34 cellular contexts compared by ENCODE assay signal in genomic region chr1:98737835-98738234, GRCh38.
"Had no signal": no experiment of that assay in that cellular context is flagged by ENCODE, and none has a peak within 500 bp of the region (broad histone marks: within the 10 kb centered on the region; RNA-seq: fewer than 3 reads in every experiment).

No MANE protein-coding gene starts in this region.

- FAIRE-seq: astrocyte, bronchial epithelial cell had no signal

- H3K36me3 ChIP-seq: adrenal gland, ascending aorta, brain microvascular endothelial cell, cardiac muscle cell had no signal

- H3K27me3 ChIP-seq: adrenal gland, ascending aorta, body of pancreas, brain microvascular endothelial cell, breast epithelium, cardiac muscle cell had no signal

- ATAC-seq: activated naive CD4-positive, alpha-beta T cell treated with anti-CD3 and anti-CD28 coated beads, Interleukin-2, amount 50 U/mL, for 72 hours; activated naive CD8-positive, alpha-beta T cell treated with anti-CD3 and anti-CD28 coated beads, Interleukin-2, amount 50 U/mL, for 24 hours; activated T-cell treated with anti-CD3 and anti-CD28 coated beads, Interleukin-2, amount 50 U/mL, for 4 hours; activated T-cell treated with anti-CD3 and anti-CD28 coated beads, Interleukin-2, amount 50 U/mL, for 72 hours; activated T-helper 17 cell treated with anti-CD3 and anti-CD28 coated beads, Interleukin-2, amount 50 U/mL, for 72 hours; body of pancreas had no signal

- DNase-seq: activated effector memory CD4-positive, alpha-beta T cell treated with anti-CD3 and anti-CD28 coated beads, Interleukin-2, amount 50 U/mL, for 16 hours; activated effector memory CD4-positive, alpha-beta T cell treated with Interleukin-2 at 50 U/mL for 16 hours; activated gamma-delta T cell; activated gamma-delta T cell treated with Interleukin-2 at 50 U/mL for 16 hours; activated naive CD4-positive, alpha-beta T cell; activated naive CD4-positive, alpha-beta T cell treated with anti-CD3 and anti-CD28 coated beads for 36 hours; activated naive CD4-positive, alpha-beta T cell treated with anti-CD3 and anti-CD28 coated beads, Interleukin-2, amount 10 ng/mL, durations not matched to agents 7 days and 5 days; activated naive CD4-positive, alpha-beta T cell treated with anti-CD3 and anti-CD28 coated beads, Interleukin-2, amount 50 U/mL, for 16 hours; activated naive CD4-positive, alpha-beta T cell treated with Interleukin-2 at 50 U/mL for 16 hours; activated naive CD8-positive, alpha-beta T cell treated with anti-CD3 and anti-CD28 coated beads for 36 hours; activated naive CD8-positive, alpha-beta T cell treated with anti-CD3 and anti-CD28 coated beads, Interleukin-2, amount 10 ng/mL, durations not matched to agents 7 days and 5 days; activated naive CD8-positive, alpha-beta T cell treated with anti-CD3 and anti-CD28 coated beads, Interleukin-2, amount 50 U/mL, for 24 hours; activated T-cell treated with anti-CD3 and anti-CD28 coated beads, Interleukin-2, amount 50 U/mL, for 1 hour; activated T-cell treated with anti-CD3 and anti-CD28 coated beads, Interleukin-2, amount 50 U/mL, for 24 hours; activated T-cell treated with anti-CD3 and anti-CD28 coated beads, Interleukin-2, amount 50 U/mL, for 4 hours; activated T-cell treated with anti-CD3 and anti-CD28 coated beads, Interleukin-2, amount 50 U/mL, for 48 hours; activated T-cell treated with anti-CD3 and anti-CD28 coated beads, Interleukin-2, amount 50 U/mL, for 72 hours; adrenal gland; amniotic stem cell; amygdala; anterior cingulate cortex; aorta; body of pancreas; brain microvascular endothelial cell; caudate nucleus; central memory CD4-positive, alpha-beta T cell; cerebellar nuclear complex had no signal

- H3K4me3 ChIP-seq: adrenal gland, ascending aorta, body of pancreas, breast epithelium, cardiac muscle cell had no signal

- H3K4me1 ChIP-seq: adrenal gland, ascending aorta, breast epithelium had no signal

- H3K9me3 ChIP-seq: adrenal gland, ascending aorta, body of pancreas, breast epithelium had no signal

- H3K27ac ChIP-seq: adrenal gland, ascending aorta, body of pancreas, brain microvascular endothelial cell, breast epithelium, cardiac muscle cell had no signal
